In the genomic region with DNA sequence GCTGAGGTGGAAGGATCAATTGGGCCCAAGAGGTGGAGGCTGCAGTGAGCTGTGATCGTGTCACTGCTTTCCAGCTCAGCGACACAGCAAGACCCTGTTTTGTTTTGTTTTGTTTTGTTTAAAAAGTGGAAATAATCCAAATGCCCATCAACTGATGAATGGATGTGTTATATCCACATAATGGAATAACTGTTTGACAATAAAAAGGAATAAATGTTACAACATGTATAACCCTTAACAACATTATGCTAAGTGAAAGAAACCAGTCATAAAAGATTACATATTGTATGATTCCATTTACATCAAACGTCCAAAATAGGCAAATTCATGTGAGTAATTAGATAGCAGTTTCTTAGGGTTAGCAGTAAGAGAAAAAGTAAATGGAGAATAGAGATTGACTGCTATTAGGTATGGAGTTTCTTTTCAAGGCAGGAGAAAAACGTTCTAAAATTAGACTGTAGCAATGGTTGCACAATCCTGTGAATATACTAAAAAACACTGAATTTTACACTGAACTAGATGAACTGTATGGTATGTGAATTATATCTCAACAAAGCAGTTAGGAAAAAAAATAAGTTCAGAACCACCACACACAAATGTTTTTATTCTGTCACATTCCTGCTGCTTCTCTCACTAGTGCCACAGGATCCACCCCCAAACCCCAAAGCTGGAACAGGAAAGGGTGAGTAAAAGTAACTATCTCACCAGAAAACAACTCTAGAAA, we compare ENCODE assay signal across 9 cellular contexts. TPM values are rescaled to one million over a fixed set of nuclear protein-coding genes. Genes with fewer than 3 reads are reported as not detected.
A peak's percentile ranks its signal among the peaks of the same experiment; 100 is the strongest.
DNase-seq lines count a peak whose midpoint lies in the region; ATAC-seq and TF ChIP-seq lines count a peak whose summit lies in the region.
"Had no signal": no experiment of that assay in that cellular context is flagged by ENCODE, and none has a peak within 500 bp of the region (broad histone marks: within the 10 kb centered on the region; RNA-seq: fewer than 3 reads in every experiment).

No MANE protein-coding gene starts in this region.

- H3K4me1 ChIP-seq in cardiac muscle cell (ENCODE audit: low read depth) (peaks cover 28% of the 10 kb centered on the region), left lung (peaks cover 25 to 75% of the 10 kb centered on the region in 2 donors), upper lobe of right lung (peaks cover 49% of the 10 kb centered on the region), ascending aorta (peaks cover 4 to 33% of the 10 kb centered on the region in 2 donors), mucosa of descending colon (ENCODE audit: low read depth) (peaks cover 29% of the 10 kb centered on the region)

- H3K27me3 ChIP-seq in cardiac muscle cell = no peaks in the 10 kb centered on the region
- no peaks in the 10 kb centered on the region for H3K27me3 ChIP-seq in left lung
- no peaks in the 10 kb centered on the region for H3K27me3 ChIP-seq in upper lobe of right lung
- no peaks in the 10 kb centered on the region for H3K27me3 ChIP-seq in ascending aorta
- H3K27me3 ChIP-seq: suprapubic skin had no signal

- H3K27ac ChIP-seq in cardiac muscle cell (peak overlapping the region; percentile 86), left lung (peak overlapping the region in 1 of 2 donors; percentile 30), upper lobe of right lung (peak overlapping the region; percentile 26), ascending aorta (no peak overlapping the region)
- H3K27ac ChIP-seq: suprapubic skin had no signal

- peak in 1 of 2 donors; percentile 64 for DNase-seq in cardiac muscle cell (ENCODE audit: low read depth in 1 of 2, low spot score in 1 of 2)
- DNase-seq in Right ventricle myocardium superior = no peak
- DNase-seq in astrocyte of the spinal cord (ENCODE audit: low read depth, low spot score) = peak; percentile 52
- no peak for DNase-seq in left lung
- no peak for DNase-seq in upper lobe of right lung
- no peak for DNase-seq in ascending aorta (ENCODE audit: low spot score in 2 of 2)
- no peak for DNase-seq in medulla oblongata (ENCODE audit: extremely low spot score)
- no peak for DNase-seq in mucosa of descending colon

- in situ Hi-C loops in astrocyte of the spinal cord (cut with HindIII; ENCODE audit: low sequenced_read_pairs) = no loop called here

- intact Hi-C loops in Right ventricle myocardium superior (cut with DNase I) (no loop called here), left lung (cut with DNase I) (no loop called here), upper lobe of right lung (cut with DNase I) (no loop called here), ascending aorta (cut with DNase I) (no loop called here), mucosa of descending colon (cut with DNase I, micrococcal nuclease) (no loop called here)

- ATAC-seq in Right ventricle myocardium superior (ENCODE audit: poor library complexity) (no peak), left lung (peak; percentile 34), upper lobe of right lung (no peak), mucosa of descending colon (no peak)

- TF ChIP-seq CTCF in cardiac muscle cell (IDR thresholded peaks at IDR 0.05; ENCODE audit: low read depth, low read length) = no peak
- TF ChIP-seq CTCF in astrocyte of the spinal cord (IDR thresholded peaks at IDR 0.05; ENCODE audit: low read depth, low read length) = no peak
- no peak for TF ChIP-seq CTCF in left lung (IDR thresholded peaks at IDR 0.05)
- TF ChIP-seq CTCF in upper lobe of right lung (IDR thresholded peaks at IDR 0.05) = no peak
- TF ChIP-seq CTCF in ascending aorta (IDR thresholded peaks at IDR 0.05) = no peak
- TF ChIP-seq CTCF in mucosa of descending colon (IDR thresholded peaks at IDR 0.05) = no peak

- H3K36me3 ChIP-seq in cardiac muscle cell (no peaks in the 10 kb centered on the region), left lung (no peaks in the 10 kb centered on the region), upper lobe of right lung (no peaks in the 10 kb centered on the region), ascending aorta (no peaks in the 10 kb centered on the region), mucosa of descending colon (ENCODE audit: low read depth) (no peaks in the 10 kb centered on the region)
- H3K36me3 ChIP-seq: suprapubic skin had no signal

- H3K4me3 ChIP-seq in cardiac muscle cell = no peak overlapping the region
- H3K4me3 ChIP-seq in astrocyte of the spinal cord (ENCODE audit: low read depth, low read length) = no peak overlapping the region
- no peak overlapping the region for H3K4me3 ChIP-seq in left lung
- H3K4me3 ChIP-seq in upper lobe of right lung = no peak overlapping the region
- no peak overlapping the region for H3K4me3 ChIP-seq in ascending aorta
- H3K4me3 ChIP-seq in mucosa of descending colon = no peak overlapping the region
- H3K4me3 ChIP-seq: suprapubic skin had no signal

- H3K9me3 ChIP-seq in cardiac muscle cell (ENCODE audit: low read depth) (no peaks in the 10 kb centered on the region), left lung (no peaks in the 10 kb centered on the region), upper lobe of right lung (no peaks in the 10 kb centered on the region), ascending aorta (no peaks in the 10 kb centered on the region), mucosa of descending colon (no peaks in the 10 kb centered on the region)
- H3K9me3 ChIP-seq: suprapubic skin had no signal

RNA-seq across cellular contexts. Expression of gene FOXJ3, which starts 15.7 kb away (rescaled TPM):
- total RNA-seq in cardiac muscle cell (28.5 and 54.1 TPM in 2 replicates), Right ventricle myocardium superior (33.1 TPM), left lung (10 to 100 TPM; 39.6 to 46.2 TPM), upper lobe of right lung (47.0 TPM), ascending aorta (62.8 TPM), mucosa of descending colon (10 to 100 TPM; 47.0 to 57.3 (median 53.4) TPM)
- polyA plus RNA-seq in cardiac muscle cell = 25.4 and 39.1 TPM in 2 replicates

Comparison
In these comparisons a context has a peak if more than half of its experiments do, and no peak if none do; other contexts are left out.
1. H3K27ac ChIP-seq: peak in cardiac muscle cell (single experiment) and upper lobe of right lung (single experiment); none in ascending aorta (0 of 2).